Comparison of ENCODE assay signal across 1 cellular context in genomic region chr6:75605635-75606034, GRCh38.
TF ChIP-seq lines count a peak whose summit lies in the region.

No MANE protein-coding gene starts in this region.

TF ChIP-seq in HEK293, 187 proteins besides CTCF, POLR2A, EP300 and RAD21 (continued from another document and continues in another):
- TF ChIP-seq HIC1 (tag by site-specific recombination; IDR thresholded peaks at IDR 0.05) (0 out of 2 replicates have a peak, but pooled peaks have one; percentile 25), ZBTB8A (tag by site-specific recombination; IDR thresholded peaks at IDR 0.05) (no peak), ZNF266 (tag by site-specific recombination; IDR thresholded peaks at IDR 0.05; ENCODE audit: low read depth) (no peak), ZFP3 (tag by site-specific recombination; IDR thresholded peaks at IDR 0.05; ENCODE audit: low read depth) (no peak), SETDB1 (IDR thresholded peaks at IDR 0.05; ENCODE audit: insufficient read length, low read length) (no peak), ZNF596 (tag by site-specific recombination; IDR thresholded peaks at IDR 0.05) (no peak), WT1 (tag by site-specific recombination; IDR thresholded peaks at IDR 0.05) (0 out of 2 replicates have a peak, but pooled peaks have one; percentile 4), ZNF621 (tag by site-specific recombination; IDR thresholded peaks at IDR 0.05) (no peak), ZNF214 (tag by site-specific recombination; IDR thresholded peaks at IDR 0.05; ENCODE audit: borderline replicate concordance) (no peak), ZNF660 (tag by site-specific recombination; IDR thresholded peaks at IDR 0.05) (no peak), ZFP37 (tag by site-specific recombination; IDR thresholded peaks at IDR 0.05) (no peak), REPIN1 (tag by site-specific recombination; IDR thresholded peaks at IDR 0.05; ENCODE audit: low read depth) (no peak), ZBTB6 (tag by site-specific recombination; IDR thresholded peaks at IDR 0.05) (no peak), ZNF366 (tag by site-specific recombination; conservative IDR thresholded peaks at IDR 0.05) (peak; percentile 43), ZNF174 (tag by site-specific recombination; IDR thresholded peaks at IDR 0.05) (no peak), ZBTB17 (tag by site-specific recombination; IDR thresholded peaks at IDR 0.05) (peak; percentile 33; the same call in 1 of the 2 replicates), SP7 (tag by site-specific recombination; IDR thresholded peaks at IDR 0.05) (peak; percentile 99), KLF7 (tag by site-specific recombination; IDR thresholded peaks at IDR 0.05; ENCODE audit: borderline replicate concordance) (no peak), ZNF768 (tag by site-specific recombination; IDR thresholded peaks at IDR 0.05) (no peak), ZNF24 (tag by site-specific recombination; IDR thresholded peaks at IDR 0.05) (no peak), RBAK (tag by site-specific recombination; IDR thresholded peaks at IDR 0.05) (no peak), ZNF211 (tag by site-specific recombination; IDR thresholded peaks at IDR 0.05; ENCODE audit: low read depth) (no peak), ZFP41 (tag by site-specific recombination; IDR thresholded peaks at IDR 0.05; ENCODE audit: borderline replicate concordance) (no peak), OVOL3 (tag by site-specific recombination; IDR thresholded peaks at IDR 0.05) (no peak), ZNF184 (tag by site-specific recombination; IDR thresholded peaks at IDR 0.05) (no peak), ZNF274 (IDR thresholded peaks at IDR 0.05; ENCODE audit: low read length) (no peak), ZNF274 (tag by site-specific recombination; IDR thresholded peaks at IDR 0.05; ENCODE audit: borderline replicate concordance) (no peak), ZNF513 (tag by site-specific recombination; IDR thresholded peaks at IDR 0.05) (no peak), GFI1B (tag by site-specific recombination; IDR thresholded peaks at IDR 0.05) (no peak), SALL2 (tag by site-specific recombination; IDR thresholded peaks at IDR 0.05; ENCODE audit: borderline replicate concordance) (no peak), OSR2 (tag by site-specific recombination; IDR thresholded peaks at IDR 0.05) (peak; percentile 6; the same call in 1 of the 2 replicates), ZNF670 (tag by site-specific recombination; IDR thresholded peaks at IDR 0.05; ENCODE audit: low read depth) (no peak), PRDM4 (tag by site-specific recombination; IDR thresholded peaks at IDR 0.05) (no peak), ZNF221 (tag by site-specific recombination; IDR thresholded peaks at IDR 0.05; ENCODE audit: borderline replicate concordance) (no peak), MEIS1 (CRISPR knock-in tag; IDR thresholded peaks at IDR 0.05; ENCODE audit: borderline replicate concordance) (no peak), IKZF3 (tag by site-specific recombination; IDR thresholded peaks at IDR 0.05) (0 out of 2 replicates have a peak, but pooled peaks have one; percentile 2), ZNF157 (tag by site-specific recombination; IDR thresholded peaks at IDR 0.05) (no peak), BCL6B (tag by site-specific recombination; IDR thresholded peaks at IDR 0.05) (no peak)
- TF ChIP-seq, protein P1, sequence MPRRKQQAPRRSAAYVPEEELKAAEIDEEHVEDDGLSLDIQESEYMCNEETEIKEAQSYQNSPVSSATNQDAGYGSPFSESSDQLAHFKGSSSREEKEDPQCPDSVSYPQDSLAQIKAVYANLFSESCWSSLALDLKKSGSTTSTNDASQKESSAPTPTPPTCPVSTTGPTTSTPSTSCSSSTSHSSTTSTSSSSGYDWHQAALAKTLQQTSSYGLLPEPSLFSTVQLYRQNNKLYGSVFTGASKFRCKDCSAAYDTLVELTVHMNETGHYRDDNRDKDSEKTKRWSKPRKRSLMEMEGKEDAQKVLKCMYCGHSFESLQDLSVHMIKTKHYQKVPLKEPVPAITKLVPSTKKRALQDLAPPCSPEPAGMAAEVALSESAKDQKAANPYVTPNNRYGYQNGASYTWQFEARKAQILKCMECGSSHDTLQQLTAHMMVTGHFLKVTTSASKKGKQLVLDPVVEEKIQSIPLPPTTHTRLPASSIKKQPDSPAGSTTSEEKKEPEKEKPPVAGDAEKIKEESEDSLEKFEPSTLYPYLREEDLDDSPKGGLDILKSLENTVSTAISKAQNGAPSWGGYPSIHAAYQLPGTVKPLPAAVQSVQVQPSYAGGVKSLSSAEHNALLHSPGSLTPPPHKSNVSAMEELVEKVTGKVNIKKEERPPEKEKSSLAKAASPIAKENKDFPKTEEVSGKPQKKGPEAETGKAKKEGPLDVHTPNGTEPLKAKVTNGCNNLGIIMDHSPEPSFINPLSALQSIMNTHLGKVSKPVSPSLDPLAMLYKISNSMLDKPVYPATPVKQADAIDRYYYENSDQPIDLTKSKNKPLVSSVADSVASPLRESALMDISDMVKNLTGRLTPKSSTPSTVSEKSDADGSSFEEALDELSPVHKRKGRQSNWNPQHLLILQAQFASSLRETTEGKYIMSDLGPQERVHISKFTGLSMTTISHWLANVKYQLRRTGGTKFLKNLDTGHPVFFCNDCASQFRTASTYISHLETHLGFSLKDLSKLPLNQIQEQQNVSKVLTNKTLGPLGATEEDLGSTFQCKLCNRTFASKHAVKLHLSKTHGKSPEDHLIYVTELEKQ (tag by site-specific recombination; IDR thresholded peaks at IDR 0.05; ENCODE audit: borderline replicate concordance), result no peak
- TF ChIP-seq, protein P2, sequence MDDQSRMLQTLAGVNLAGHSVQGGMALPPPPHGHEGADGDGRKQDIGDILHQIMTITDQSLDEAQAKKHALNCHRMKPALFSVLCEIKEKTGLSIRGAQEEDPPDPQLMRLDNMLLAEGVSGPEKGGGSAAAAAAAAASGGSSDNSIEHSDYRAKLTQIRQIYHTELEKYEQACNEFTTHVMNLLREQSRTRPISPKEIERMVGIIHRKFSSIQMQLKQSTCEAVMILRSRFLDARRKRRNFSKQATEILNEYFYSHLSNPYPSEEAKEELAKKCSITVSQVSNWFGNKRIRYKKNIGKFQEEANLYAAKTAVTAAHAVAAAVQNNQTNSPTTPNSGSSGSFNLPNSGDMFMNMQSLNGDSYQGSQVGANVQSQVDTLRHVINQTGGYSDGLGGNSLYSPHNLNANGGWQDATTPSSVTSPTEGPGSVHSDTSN (CRISPR knock-in tag; IDR thresholded peaks at IDR 0.05), result no peak
- TF ChIP-seq, protein P3, sequence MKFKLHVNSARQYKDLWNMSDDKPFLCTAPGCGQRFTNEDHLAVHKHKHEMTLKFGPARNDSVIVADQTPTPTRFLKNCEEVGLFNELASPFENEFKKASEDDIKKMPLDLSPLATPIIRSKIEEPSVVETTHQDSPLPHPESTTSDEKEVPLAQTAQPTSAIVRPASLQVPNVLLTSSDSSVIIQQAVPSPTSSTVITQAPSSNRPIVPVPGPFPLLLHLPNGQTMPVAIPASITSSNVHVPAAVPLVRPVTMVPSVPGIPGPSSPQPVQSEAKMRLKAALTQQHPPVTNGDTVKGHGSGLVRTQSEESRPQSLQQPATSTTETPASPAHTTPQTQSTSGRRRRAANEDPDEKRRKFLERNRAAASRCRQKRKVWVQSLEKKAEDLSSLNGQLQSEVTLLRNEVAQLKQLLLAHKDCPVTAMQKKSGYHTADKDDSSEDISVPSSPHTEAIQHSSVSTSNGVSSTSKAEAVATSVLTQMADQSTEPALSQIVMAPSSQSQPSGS (tag by site-specific recombination; IDR thresholded peaks at IDR 0.05; ENCODE audit: low read depth), result 0 out of 2 replicates have a peak, but pooled peaks have one; percentile 7
- TF ChIP-seq, protein P4, sequence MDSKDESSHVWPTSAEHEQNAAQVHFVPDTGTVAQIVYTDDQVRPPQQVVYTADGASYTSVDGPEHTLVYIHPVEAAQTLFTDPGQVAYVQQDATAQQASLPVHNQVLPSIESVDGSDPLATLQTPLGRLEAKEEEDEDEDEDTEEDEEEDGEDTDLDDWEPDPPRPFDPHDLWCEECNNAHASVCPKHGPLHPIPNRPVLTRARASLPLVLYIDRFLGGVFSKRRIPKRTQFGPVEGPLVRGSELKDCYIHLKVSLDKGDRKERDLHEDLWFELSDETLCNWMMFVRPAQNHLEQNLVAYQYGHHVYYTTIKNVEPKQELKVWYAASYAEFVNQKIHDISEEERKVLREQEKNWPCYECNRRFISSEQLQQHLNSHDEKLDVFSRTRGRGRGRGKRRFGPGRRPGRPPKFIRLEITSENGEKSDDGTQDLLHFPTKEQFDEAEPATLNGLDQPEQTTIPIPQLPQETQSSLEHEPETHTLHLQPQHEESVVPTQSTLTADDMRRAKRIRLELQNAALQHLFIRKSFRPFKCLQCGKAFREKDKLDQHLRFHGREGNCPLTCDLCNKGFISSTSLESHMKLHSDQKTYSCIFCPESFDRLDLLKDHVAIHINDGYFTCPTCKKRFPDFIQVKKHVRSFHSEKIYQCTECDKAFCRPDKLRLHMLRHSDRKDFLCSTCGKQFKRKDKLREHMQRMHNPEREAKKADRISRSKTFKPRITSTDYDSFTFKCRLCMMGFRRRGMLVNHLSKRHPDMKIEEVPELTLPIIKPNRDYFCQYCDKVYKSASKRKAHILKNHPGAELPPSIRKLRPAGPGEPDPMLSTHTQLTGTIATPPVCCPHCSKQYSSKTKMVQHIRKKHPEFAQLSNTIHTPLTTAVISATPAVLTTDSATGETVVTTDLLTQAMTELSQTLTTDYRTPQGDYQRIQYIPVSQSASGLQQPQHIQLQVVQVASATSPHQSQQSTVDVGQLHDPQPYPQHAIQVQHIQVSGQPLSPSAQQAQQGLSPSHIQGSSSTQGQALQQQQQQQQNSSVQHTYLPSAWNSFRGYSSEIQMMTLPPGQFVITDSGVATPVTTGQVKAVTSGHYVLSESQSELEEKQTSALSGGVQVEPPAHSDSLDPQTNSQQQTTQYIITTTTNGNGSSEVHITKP (tag by site-specific recombination; IDR thresholded peaks at IDR 0.05), result no peak
